ENCODE assay signal across 1 cellular context in the genomic region with DNA sequence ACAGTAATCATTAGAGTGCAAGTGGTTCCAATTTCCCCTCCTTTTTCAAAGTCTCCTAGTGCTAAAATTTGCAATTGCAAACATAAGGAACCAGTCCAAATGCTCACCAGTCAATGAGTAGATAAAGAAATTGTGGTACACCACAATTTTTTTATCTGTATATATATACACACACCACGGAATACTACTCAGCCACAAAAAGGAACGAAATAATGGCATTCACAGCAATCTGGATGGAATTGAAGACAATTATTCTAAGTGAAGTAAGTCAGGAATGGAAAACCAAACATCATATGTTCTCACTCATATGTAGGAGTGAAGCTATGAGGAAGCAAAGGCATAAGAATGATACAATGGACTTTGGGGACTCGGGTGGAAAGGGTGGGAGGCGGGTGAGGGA.
TF ChIP-seq lines count a peak whose summit lies in the region.

No MANE protein-coding gene starts in this region.

TF ChIP-seq in K562, 482 proteins besides CTCF, POLR2A, EP300 and RAD21 (continues in another document):
- TF ChIP-seq RAD51 (IDR thresholded peaks at IDR 0.05; ENCODE audit: borderline replicate concordance, low read depth) (no peak), ZNF507 (tag; conservative IDR thresholded peaks at IDR 0.05) (no peak), MCM2 (IDR thresholded peaks at IDR 0.05; ENCODE audit: low read depth) (no peak), POLR2H (tag; IDR thresholded peaks at IDR 0.05; ENCODE audit: low read depth) (no peak), HDAC8 (tag; IDR thresholded peaks at IDR 0.05) (no peak), PTTG1 (tag; IDR thresholded peaks at IDR 0.05; ENCODE audit: low read depth) (no peak), MAZ (CRISPR knock-in tag; conservative IDR thresholded peaks at IDR 0.05 in 1 of 2, IDR thresholded peaks at IDR 0.05 in 1 of 2) (0 out of 4 replicates have a peak, but pooled peaks of 1 of the 2 experiments have one; percentile 13), NFE2L1 (tag; IDR thresholded peaks at IDR 0.05; ENCODE audit: borderline replicate concordance, low read depth) (no peak), ZNF12 (CRISPR knock-in tag; IDR thresholded peaks at IDR 0.05) (no peak), CBX1 (IDR thresholded peaks at IDR 0.05; ENCODE audit: low read depth) (no peak), ZNF311 (CRISPR knock-in tag; IDR thresholded peaks at IDR 0.05) (no peak), POLR2AphosphoS2 (IDR thresholded peaks at IDR 0.05; ENCODE audit: low read length) (no peak), TBL1XR1 (IDR thresholded peaks at IDR 0.05; ENCODE audit: low read length in 2 of 2) (no peak), RBM34 (IDR thresholded peaks at IDR 0.05; ENCODE audit: borderline replicate concordance, insufficient read depth, low read length) (no peak), KDM2B (CRISPR knock-in tag; IDR thresholded peaks at IDR 0.05) (no peak), ZNF76 (CRISPR knock-in tag; IDR thresholded peaks at IDR 0.05; ENCODE audit: borderline replicate concordance) (no peak), SOX6 (IDR thresholded peaks at IDR 0.05) (0 out of 2 replicates have a peak, but pooled peaks have one; percentile 10), TCF3 (CRISPR knock-in tag; IDR thresholded peaks at IDR 0.05) (no peak), BCL6 (CRISPR knock-in tag; IDR thresholded peaks at IDR 0.05) (no peak), RCOR1 (IDR thresholded peaks at IDR 0.05; ENCODE audit: borderline replicate concordance in 1 of 2, low read depth in 2 of 2, low read length in 2 of 2) (0 out of 4 replicates have a peak, but pooled peaks of 1 of the 2 experiments have one; percentile 16), RBM25 (IDR thresholded peaks at IDR 0.05; ENCODE audit: low read depth, low read length, severe bottlenecking) (peak; percentile 29), MTA3 (IDR thresholded peaks at IDR 0.05; ENCODE audit: borderline replicate concordance) (0 out of 2 replicates have a peak, but pooled peaks have one; percentile 19), NEUROD1 (IDR thresholded peaks at IDR 0.05; ENCODE audit: borderline replicate concordance, low read depth, low read length, partially characterized antibody) (no peak), CREB1 (IDR thresholded peaks at IDR 0.05) (no peak), CREB1 (CRISPR knock-in tag; IDR thresholded peaks at IDR 0.05) (no peak), ZNF561 (CRISPR knock-in tag; conservative IDR thresholded peaks at IDR 0.05) (no peak), HSF4 (CRISPR knock-in tag; IDR thresholded peaks at IDR 0.05; ENCODE audit: borderline replicate concordance) (no peak), TSC22D4 (tag; IDR thresholded peaks at IDR 0.05) (no peak), ZNF589 (CRISPR knock-in tag; IDR thresholded peaks at IDR 0.05; ENCODE audit: low read depth) (no peak), POLR3A (IDR thresholded peaks at IDR 0.05; ENCODE audit: borderline replicate concordance, extremely low read depth, insufficient read depth, insufficient read length) (no peak), DMBX1 (CRISPR knock-in tag; IDR thresholded peaks at IDR 0.05; ENCODE audit: borderline replicate concordance) (no peak), ZNF586 (CRISPR knock-in tag; conservative IDR thresholded peaks at IDR 0.05) (no peak), PRMT5 (CRISPR knock-in tag; IDR thresholded peaks at IDR 0.05) (no peak), FIP1L1 (IDR thresholded peaks at IDR 0.05; ENCODE audit: low read depth, low read length, poor library complexity, severe bottlenecking) (no peak), SAFB2 (IDR thresholded peaks at IDR 0.05; ENCODE audit: borderline replicate concordance, low read depth, low read length, severe bottlenecking) (no peak), CREM (IDR thresholded peaks at IDR 0.05; ENCODE audit: low read depth) (no peak), ZC3H8 (IDR thresholded peaks at IDR 0.05) (no peak), PRPF4 (IDR thresholded peaks at IDR 0.05; ENCODE audit: insufficient read depth, low read depth, low read length, poor library complexity, severe bottlenecking) (no peak), NFXL1 (CRISPR knock-in tag; IDR thresholded peaks at IDR 0.05) (no peak)
- TF ChIP-seq, protein P1, sequence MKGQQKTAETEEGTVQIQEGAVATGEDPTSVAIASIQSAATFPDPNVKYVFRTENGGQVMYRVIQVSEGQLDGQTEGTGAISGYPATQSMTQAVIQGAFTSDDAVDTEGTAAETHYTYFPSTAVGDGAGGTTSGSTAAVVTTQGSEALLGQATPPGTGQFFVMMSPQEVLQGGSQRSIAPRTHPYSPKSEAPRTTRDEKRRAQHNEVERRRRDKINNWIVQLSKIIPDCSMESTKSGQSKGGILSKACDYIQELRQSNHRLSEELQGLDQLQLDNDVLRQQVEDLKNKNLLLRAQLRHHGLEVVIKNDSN (CRISPR knock-in tag; IDR thresholded peaks at IDR 0.05): no peak
- TF ChIP-seq, protein P2, sequence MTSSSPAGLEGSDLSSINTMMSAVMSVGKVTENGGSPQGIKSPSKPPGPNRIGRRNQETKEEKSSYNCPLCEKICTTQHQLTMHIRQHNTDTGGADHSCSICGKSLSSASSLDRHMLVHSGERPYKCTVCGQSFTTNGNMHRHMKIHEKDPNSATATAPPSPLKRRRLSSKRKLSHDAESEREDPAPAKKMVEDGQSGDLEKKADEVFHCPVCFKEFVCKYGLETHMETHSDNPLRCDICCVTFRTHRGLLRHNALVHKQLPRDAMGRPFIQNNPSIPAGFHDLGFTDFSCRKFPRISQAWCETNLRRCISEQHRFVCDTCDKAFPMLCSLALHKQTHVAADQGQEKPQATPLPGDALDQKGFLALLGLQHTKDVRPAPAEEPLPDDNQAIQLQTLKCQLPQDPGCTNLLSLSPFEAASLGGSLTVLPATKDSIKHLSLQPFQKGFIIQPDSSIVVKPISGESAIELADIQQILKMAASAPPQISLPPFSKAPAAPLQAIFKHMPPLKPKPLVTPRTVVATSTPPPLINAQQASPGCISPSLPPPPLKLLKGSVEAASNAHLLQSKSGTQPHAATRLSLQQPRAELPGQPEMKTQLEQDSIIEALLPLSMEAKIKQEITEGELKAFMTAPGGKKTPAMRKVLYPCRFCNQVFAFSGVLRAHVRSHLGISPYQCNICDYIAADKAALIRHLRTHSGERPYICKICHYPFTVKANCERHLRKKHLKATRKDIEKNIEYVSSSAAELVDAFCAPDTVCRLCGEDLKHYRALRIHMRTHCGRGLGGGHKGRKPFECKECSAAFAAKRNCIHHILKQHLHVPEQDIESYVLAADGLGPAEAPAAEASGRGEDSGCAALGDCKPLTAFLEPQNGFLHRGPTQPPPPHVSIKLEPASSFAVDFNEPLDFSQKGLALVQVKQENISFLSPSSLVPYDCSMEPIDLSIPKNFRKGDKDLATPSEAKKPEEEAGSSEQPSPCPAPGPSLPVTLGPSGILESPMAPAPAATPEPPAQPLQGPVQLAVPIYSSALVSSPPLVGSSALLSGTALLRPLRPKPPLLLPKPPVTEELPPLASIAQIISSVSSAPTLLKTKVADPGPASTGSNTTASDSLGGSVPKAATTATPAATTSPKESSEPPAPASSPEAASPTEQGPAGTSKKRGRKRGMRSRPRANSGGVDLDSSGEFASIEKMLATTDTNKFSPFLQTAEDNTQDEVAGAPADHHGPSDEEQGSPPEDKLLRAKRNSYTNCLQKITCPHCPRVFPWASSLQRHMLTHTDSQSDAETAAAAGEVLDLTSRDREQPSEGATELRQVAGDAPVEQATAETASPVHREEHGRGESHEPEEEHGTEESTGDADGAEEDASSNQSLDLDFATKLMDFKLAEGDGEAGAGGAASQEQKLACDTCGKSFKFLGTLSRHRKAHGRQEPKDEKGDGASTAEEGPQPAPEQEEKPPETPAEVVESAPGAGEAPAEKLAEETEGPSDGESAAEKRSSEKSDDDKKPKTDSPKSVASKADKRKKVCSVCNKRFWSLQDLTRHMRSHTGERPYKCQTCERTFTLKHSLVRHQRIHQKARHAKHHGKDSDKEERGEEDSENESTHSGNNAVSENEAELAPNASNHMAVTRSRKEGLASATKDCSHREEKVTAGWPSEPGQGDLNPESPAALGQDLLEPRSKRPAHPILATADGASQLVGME (CRISPR knock-in tag; IDR thresholded peaks at IDR 0.05): no peak
- TF ChIP-seq, protein P3, sequence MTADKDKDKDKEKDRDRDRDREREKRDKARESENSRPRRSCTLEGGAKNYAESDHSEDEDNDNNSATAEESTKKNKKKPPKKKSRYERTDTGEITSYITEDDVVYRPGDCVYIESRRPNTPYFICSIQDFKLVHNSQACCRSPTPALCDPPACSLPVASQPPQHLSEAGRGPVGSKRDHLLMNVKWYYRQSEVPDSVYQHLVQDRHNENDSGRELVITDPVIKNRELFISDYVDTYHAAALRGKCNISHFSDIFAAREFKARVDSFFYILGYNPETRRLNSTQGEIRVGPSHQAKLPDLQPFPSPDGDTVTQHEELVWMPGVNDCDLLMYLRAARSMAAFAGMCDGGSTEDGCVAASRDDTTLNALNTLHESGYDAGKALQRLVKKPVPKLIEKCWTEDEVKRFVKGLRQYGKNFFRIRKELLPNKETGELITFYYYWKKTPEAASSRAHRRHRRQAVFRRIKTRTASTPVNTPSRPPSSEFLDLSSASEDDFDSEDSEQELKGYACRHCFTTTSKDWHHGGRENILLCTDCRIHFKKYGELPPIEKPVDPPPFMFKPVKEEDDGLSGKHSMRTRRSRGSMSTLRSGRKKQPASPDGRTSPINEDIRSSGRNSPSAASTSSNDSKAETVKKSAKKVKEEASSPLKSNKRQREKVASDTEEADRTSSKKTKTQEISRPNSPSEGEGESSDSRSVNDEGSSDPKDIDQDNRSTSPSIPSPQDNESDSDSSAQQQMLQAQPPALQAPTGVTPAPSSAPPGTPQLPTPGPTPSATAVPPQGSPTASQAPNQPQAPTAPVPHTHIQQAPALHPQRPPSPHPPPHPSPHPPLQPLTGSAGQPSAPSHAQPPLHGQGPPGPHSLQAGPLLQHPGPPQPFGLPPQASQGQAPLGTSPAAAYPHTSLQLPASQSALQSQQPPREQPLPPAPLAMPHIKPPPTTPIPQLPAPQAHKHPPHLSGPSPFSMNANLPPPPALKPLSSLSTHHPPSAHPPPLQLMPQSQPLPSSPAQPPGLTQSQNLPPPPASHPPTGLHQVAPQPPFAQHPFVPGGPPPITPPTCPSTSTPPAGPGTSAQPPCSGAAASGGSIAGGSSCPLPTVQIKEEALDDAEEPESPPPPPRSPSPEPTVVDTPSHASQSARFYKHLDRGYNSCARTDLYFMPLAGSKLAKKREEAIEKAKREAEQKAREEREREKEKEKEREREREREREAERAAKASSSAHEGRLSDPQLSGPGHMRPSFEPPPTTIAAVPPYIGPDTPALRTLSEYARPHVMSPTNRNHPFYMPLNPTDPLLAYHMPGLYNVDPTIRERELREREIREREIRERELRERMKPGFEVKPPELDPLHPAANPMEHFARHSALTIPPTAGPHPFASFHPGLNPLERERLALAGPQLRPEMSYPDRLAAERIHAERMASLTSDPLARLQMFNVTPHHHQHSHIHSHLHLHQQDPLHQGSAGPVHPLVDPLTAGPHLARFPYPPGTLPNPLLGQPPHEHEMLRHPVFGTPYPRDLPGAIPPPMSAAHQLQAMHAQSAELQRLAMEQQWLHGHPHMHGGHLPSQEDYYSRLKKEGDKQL (CRISPR knock-in tag; IDR thresholded peaks at IDR 0.05; ENCODE audit: borderline replicate concordance): no peak
- TF ChIP-seq, protein P4, sequence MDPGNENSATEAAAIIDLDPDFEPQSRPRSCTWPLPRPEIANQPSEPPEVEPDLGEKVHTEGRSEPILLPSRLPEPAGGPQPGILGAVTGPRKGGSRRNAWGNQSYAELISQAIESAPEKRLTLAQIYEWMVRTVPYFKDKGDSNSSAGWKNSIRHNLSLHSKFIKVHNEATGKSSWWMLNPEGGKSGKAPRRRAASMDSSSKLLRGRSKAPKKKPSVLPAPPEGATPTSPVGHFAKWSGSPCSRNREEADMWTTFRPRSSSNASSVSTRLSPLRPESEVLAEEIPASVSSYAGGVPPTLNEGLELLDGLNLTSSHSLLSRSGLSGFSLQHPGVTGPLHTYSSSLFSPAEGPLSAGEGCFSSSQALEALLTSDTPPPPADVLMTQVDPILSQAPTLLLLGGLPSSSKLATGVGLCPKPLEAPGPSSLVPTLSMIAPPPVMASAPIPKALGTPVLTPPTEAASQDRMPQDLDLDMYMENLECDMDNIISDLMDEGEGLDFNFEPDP (CRISPR knock-in tag; IDR thresholded peaks at IDR 0.05): no peak
